Comparison of ENCODE assay signal across 9 cellular contexts in the genomic region with DNA sequence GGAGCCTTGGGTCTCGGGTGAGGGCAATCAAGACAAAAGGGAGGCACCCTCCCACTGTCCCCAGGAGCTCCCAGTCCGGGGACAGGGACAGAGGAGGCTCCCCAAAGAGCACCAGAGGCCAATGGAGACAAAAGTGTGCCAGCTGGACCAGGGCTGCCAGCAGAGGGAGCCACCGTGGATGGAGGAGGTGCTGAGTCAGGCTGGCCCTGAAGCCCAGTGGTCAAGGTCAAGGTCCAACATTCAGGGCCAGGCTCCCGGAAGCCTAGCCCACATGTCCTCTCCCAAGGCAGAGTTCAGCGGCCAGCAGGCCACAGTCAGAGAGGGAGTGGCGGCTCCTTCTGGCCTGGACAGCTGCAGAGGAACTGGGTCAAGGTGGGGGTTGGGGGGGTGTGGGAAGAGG. TPM values are rescaled to one million over a fixed set of nuclear protein-coding genes. Genes with fewer than 3 reads are reported as not detected.
DNase-seq lines count a peak whose midpoint lies in the region; ATAC-seq and TF ChIP-seq lines count a peak whose summit lies in the region.
"Had no signal": no experiment of that assay in that cellular context is flagged by ENCODE, and none has a peak within 500 bp of the region (broad histone marks: within the 10 kb centered on the region; RNA-seq: fewer than 3 reads in every experiment).

No MANE protein-coding gene starts in this region.

- H3K27me3 ChIP-seq in body of pancreas (no peaks in the 10 kb centered on the region), right lobe of liver (no peaks in the 10 kb centered on the region)

- DNase-seq in CD1c-positive myeloid dendritic cell (ENCODE audit: extremely low spot score): peak; percentile 8
- DNase-seq in HEK293T (ENCODE audit: extremely low spot score): peak; percentile 32
- peak; percentile 39 to 47 (median 42) for DNase-seq in body of pancreas
- DNase-seq in right lobe of liver: peak; percentile 80 to 91 (median 87)
- no peak for DNase-seq in T-helper 2 cell treated with Interferon-gamma antibody and Interleukin-4, amounts not matched to agents 5 μg/mL and 100 μg/mL, for 36 hours (ENCODE audit: low spot score)
- no peak for DNase-seq in GF-D8 (lab: John Stamatoyannopoulos, UW)
- no peak for DNase-seq in NCI-H1930 (lab: John Stamatoyannopoulos, UW)

- no peaks in the 10 kb centered on the region for H3K9me3 Mint-ChIP-seq in T-helper 2 cell treated with Interferon-gamma antibody and Interleukin-4, amounts not matched to agents 5 μg/mL and 100 μg/mL, for 36 hours

- H3K4me1 ChIP-seq in body of pancreas (no peaks in the 10 kb centered on the region), right lobe of liver (peaks cover 0 to 13% (median 3%) of the 10 kb centered on the region in 4 donors)

- 39 to 60% methylated on average over 1 to 6 of the region's 6 CpGs for WGBS in body of pancreas, 2 donors
- WGBS in right lobe of liver (ENCODE audit: insufficient coverage, low coverage, low lambda C conversion rate, missing lambda C conversion rate): 25% methylated on average over 2 of the region's 6 CpGs

- ATAC-seq in body of pancreas (peak; percentile 55), right lobe of liver (peak; percentile 92 to 98 (median 96)), GM19328 (IDR thresholded peaks at IDR 0.05; ENCODE audit: unreplicated experiment) (no peak)

- H3K36me3 ChIP-seq in body of pancreas (replicated peaks in 1 of 2; ENCODE audit: insufficient read depth in 1 of 2, low read depth in 2 of 2) (no peaks in the 10 kb centered on the region), right lobe of liver (no peaks in the 10 kb centered on the region)

- TF ChIP-seq CTCF in body of pancreas (IDR thresholded peaks at IDR 0.05) (peak in 3 of 7 experiments; percentile 26 to 33 (median 26)), right lobe of liver (IDR thresholded peaks at IDR 0.05) (peak; percentile 72 to 88 (median 76))

- no peaks in the 10 kb centered on the region for H3K36me3 Mint-ChIP-seq in T-helper 2 cell treated with Interferon-gamma antibody and Interleukin-4, amounts not matched to agents 5 μg/mL and 100 μg/mL, for 36 hours (ENCODE audit: low read depth)

- H3K4me1 Mint-ChIP-seq in T-helper 2 cell treated with Interferon-gamma antibody and Interleukin-4, amounts not matched to agents 5 μg/mL and 100 μg/mL, for 36 hours (ENCODE audit: low read depth): peaks cover 6% of the 10 kb centered on the region

- POLR2A ChIA-PET in HEK293T (lab: Yijun Ruan, JAX): no interaction called here

- H3K27ac ChIP-seq in body of pancreas (no peak overlapping the region), right lobe of liver (no peak overlapping the region)

- H3K27ac Mint-ChIP-seq in T-helper 2 cell treated with Interferon-gamma antibody and Interleukin-4, amounts not matched to agents 5 μg/mL and 100 μg/mL, for 36 hours: no peak overlapping the region

- no peak for TF ChIP-seq POLR2A in body of pancreas (IDR thresholded peaks at IDR 0.05)
- no peak for TF ChIP-seq POLR2A in right lobe of liver (IDR thresholded peaks at IDR 0.05)

- H3K4me3 ChIP-seq in body of pancreas (no peak overlapping the region), right lobe of liver (no peak overlapping the region)

- peaks cover 8% of the 10 kb centered on the region for H3K27me3 Mint-ChIP-seq in T-helper 2 cell treated with Interferon-gamma antibody and Interleukin-4, amounts not matched to agents 5 μg/mL and 100 μg/mL, for 36 hours (ENCODE audit: low read depth)

- no peaks in the 10 kb centered on the region for H3K9me3 ChIP-seq in body of pancreas
- no peaks in the 10 kb centered on the region for H3K9me3 ChIP-seq in right lobe of liver

- H3K4me3 Mint-ChIP-seq in T-helper 2 cell treated with Interferon-gamma antibody and Interleukin-4, amounts not matched to agents 5 μg/mL and 100 μg/mL, for 36 hours: no peak overlapping the region

- CTCF ChIA-PET in HEK293T (lab: Yijun Ruan, JAX): interaction anchor here (0.8 to 2.6 kb wide), 5 partner anchors 14 to 209 kb away, joined by 3 to 10 read pairs (median 3); no protein-coding TSS in a partner anchor

- intact Hi-C loops in body of pancreas (cut with DNase I): no loop called here
- intact Hi-C loops in right lobe of liver (cut with DNase I): no loop called here

TF ChIP-seq in HEK293T, 16 proteins besides CTCF, POLR2A, EP300 and RAD21:
- TF ChIP-seq, protein P1, sequence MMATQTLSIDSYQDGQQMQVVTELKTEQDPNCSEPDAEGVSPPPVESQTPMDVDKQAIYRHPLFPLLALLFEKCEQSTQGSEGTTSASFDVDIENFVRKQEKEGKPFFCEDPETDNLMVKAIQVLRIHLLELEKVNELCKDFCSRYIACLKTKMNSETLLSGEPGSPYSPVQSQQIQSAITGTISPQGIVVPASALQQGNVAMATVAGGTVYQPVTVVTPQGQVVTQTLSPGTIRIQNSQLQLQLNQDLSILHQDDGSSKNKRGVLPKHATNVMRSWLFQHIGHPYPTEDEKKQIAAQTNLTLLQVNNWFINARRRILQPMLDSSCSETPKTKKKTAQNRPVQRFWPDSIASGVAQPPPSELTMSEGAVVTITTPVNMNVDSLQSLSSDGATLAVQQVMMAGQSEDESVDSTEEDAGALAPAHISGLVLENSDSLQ (IDR thresholded peaks at IDR 0.05): no peak
- no peak for TF ChIP-seq FOXK2 (IDR thresholded peaks at IDR 0.05)
- no peak for TF ChIP-seq ZNF384 (IDR thresholded peaks at IDR 0.05)
- TF ChIP-seq L3MBTL2 (conservative IDR thresholded peaks at IDR 0.05): no peak
- no peak for TF ChIP-seq ARNT (IDR thresholded peaks at IDR 0.05)
- no peak for TF ChIP-seq BHLHE40 (IDR thresholded peaks at IDR 0.05; ENCODE audit: borderline replicate concordance)
- no peak for TF ChIP-seq FOXM1 (IDR thresholded peaks at IDR 0.05; ENCODE audit: borderline replicate concordance)
- TF ChIP-seq LEF1 (IDR thresholded peaks at IDR 0.05; ENCODE audit: borderline replicate concordance): no peak
- no peak for TF ChIP-seq TARDBP (IDR thresholded peaks at IDR 0.05)
- TF ChIP-seq ELF4 (IDR thresholded peaks at IDR 0.05): no peak
- no peak for TF ChIP-seq HDGF (IDR thresholded peaks at IDR 0.05; ENCODE audit: borderline replicate concordance)
- TF ChIP-seq CTBP1 (IDR thresholded peaks at IDR 0.05; ENCODE audit: borderline replicate concordance): no peak
- TF ChIP-seq NFRKB (IDR thresholded peaks at IDR 0.05): no peak
- TF ChIP-seq SUZ12 (IDR thresholded peaks at IDR 0.05): no peak
- no peak for TF ChIP-seq SP1 (IDR thresholded peaks at IDR 0.05)
- no peak for TF ChIP-seq FOXA1 (IDR thresholded peaks at IDR 0.05)

RNA-seq across cellular contexts. Expression of a gene that starts 8.4 kb away (rescaled TPM):
- total RNA-seq in body of pancreas: 1 to 10 TPM; 3.4 to 9.6 TPM
- 10 to 100 TPM in 2 of 6 experiments, 1 to 10 TPM in 4; 3.3 to 20.2 (median 9.4) TPM for total RNA-seq in right lobe of liver

RNA-seq across cellular contexts. Expression of a gene that starts 11.4 kb away (rescaled TPM):
- total RNA-seq in body of pancreas (not detected), right lobe of liver (not detected)
- total RNA-seq: cerebellum had no signal

Comparison
In these comparisons a context has a peak if more than half of its experiments do, and no peak if none do; other contexts are left out.
1. DNase-seq: peak in CD1c-positive myeloid dendritic cell (single experiment), HEK293T (single experiment), body of pancreas (4 of 4) and right lobe of liver (3 of 3); none in T-helper 2 cell treated with Interferon-gamma antibody and Interleukin-4, amounts not matched to agents 5 μg/mL and 100 μg/mL, for 36 hours (single experiment), GF-D8 (single experiment) and NCI-H1930 (0 of 2).